Comparison of ENCODE assay signal across 18 cellular contexts in the genomic region with DNA sequence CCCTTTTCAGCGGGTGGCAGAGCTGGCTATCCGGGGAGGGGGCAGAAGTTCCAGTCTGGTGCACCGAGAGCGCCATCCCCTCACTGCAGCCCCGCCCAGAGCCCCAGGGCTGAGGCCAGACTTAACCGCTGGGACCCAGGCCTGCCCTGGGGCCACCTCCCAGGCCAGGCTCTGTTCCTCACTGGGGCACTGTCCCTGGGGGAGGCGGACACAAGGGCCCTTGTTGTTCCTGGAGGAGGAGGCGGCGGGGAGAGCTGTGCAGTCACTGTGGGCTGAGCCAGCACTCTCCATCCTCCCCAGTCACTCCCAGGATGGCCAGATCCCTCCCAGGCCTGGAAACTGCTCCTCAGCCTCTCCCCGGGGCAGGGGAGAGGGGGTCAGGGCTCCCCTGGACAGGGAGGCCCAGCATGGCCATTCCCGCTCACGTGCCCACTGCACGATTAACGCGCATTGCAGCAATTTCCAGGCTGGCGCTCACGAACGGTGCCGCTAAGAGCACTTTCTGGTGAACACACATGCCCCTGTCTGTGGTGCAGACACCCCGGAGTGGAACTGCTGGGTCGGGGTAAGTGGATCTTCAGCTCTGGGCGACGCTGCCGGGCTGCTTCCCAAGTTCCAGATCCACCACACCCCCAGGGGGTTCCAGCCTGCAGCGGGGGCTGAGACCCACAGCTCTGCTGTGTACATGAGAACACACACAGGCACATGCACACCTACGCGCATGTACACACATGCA.
DNase-seq lines count a peak whose midpoint lies in the region; ATAC-seq, FAIRE-seq and TF ChIP-seq lines count a peak whose summit lies in the region.
"Had no signal": no experiment of that assay in that cellular context is flagged by ENCODE, and none has a peak within 500 bp of the region (broad histone marks: within the 10 kb centered on the region; RNA-seq: fewer than 3 reads in every experiment).

No MANE protein-coding gene starts in this region.

- TF ChIP-seq CTCF in H1 (IDR thresholded peaks at IDR 0.05; ENCODE audit: control extremely low read depth in 1 of 3, insufficient read depth in 1 of 3, low read depth in 1 of 3, low read length in 3 of 3) (no peak), neural crest cell (conservative IDR thresholded peaks at IDR 0.05) (no peak)

- H3K36me3 Mint-ChIP-seq in neural crest cell (ENCODE audit: low read depth): no peaks in the 10 kb centered on the region
- H3K36me3 Mint-ChIP-seq: activated naive CD4-positive, alpha-beta T cell treated with anti-CD3 and anti-CD28 coated beads, Interleukin-2, amount 50 U/mL, for 24 hours had no signal

- DNase-seq in NT2/D1 (ENCODE audit: low read depth, low spot score): no peak
- no peak for DNase-seq in H1 (ENCODE audit: low read depth in 1 of 2, low spot score in 2 of 2)
- DNase-seq in neural crest cell (ENCODE audit: low read depth, low spot score): peak; percentile 57
- no peak for DNase-seq in NOMO-1 treated with DMSO at 0.1 percent for 48 hours (lab: John Stamatoyannopoulos, UW; ENCODE audit: unreplicated experiment)
- DNase-seq in activated CD4-positive, CD25-positive, alpha-beta regulatory T cell (lab: John Stamatoyannopoulos, UW): no peak
- DNase-seq: activated CD4-positive, alpha-beta T cell treated with anti-CD3 and anti-CD28 coated beads for 4 hours; effector memory CD8-positive, alpha-beta T cell; NCI-H1436 treated with DMSO at 0.1 percent for 48 hours; NCI-H2171 treated with DMSO at 0.1 percent for 48 hours; NCI-H748 treated with DMSO at 0.1 percent for 48 hours; right cardiac atrium; SIG-M5; transverse colon had no signal

- peak overlapping the region; percentile 73 for H3K9ac ChIP-seq in NT2/D1 (ENCODE audit: insufficient read length, low read depth)
- H3K9ac ChIP-seq in H1 (replicated peaks in 1 of 4; ENCODE audit: extremely low read depth in 1 of 4, low read depth in 3 of 4, low read length in 3 of 4): no peak overlapping the region

- no peak overlapping the region; the same call in 1 of the 2 replicates for H4K8ac ChIP-seq in H1 (ENCODE audit: extremely low read depth, insufficient read depth, low read length)

- CTCF ChIA-PET in H1 (lab: Charles Lee; ENCODE audit: partially characterized antibody): interaction anchor here (0.7 to 2.0 kb wide), 10 partner anchors 12 to 793 kb away, joined by 3 to 5 read pairs (median 3); no protein-coding TSS in a partner anchor

- peak overlapping the region; percentile 98 for H2AK5ac ChIP-seq in H1 (ENCODE audit: low read depth, low read length)

- peaks cover 8% of the 10 kb centered on the region for H3K27me3 Mint-ChIP-seq in neural crest cell (ENCODE audit: low read depth)
- H3K27me3 Mint-ChIP-seq: activated naive CD4-positive, alpha-beta T cell treated with anti-CD3 and anti-CD28 coated beads, Interleukin-2, amount 50 U/mL, for 24 hours had no signal

- peak overlapping the region; percentile 62 for H4K5ac ChIP-seq in H1 (ENCODE audit: insufficient read length, low read depth, low read length)

- peak overlapping the region; percentile 100 for H4K91ac ChIP-seq in H1 (replicated peaks; ENCODE audit: insufficient read length, low read length)

- peak overlapping the region; percentile 52 for H3K18ac ChIP-seq in H1 (ENCODE audit: extremely low read depth, low read length)

- H3K23me2 ChIP-seq in H1 (ENCODE audit: low read depth, low read length): no peaks in the 10 kb centered on the region

- H4K20me1 ChIP-seq in H1 (replicated peaks in 1 of 2; ENCODE audit: control insufficient read depth in 1 of 2, insufficient read depth in 2 of 2, low read length in 2 of 2): no peaks in the 10 kb centered on the region

- H3K23ac ChIP-seq in H1 (ENCODE audit: insufficient read length): no peak overlapping the region

- peak overlapping the region; percentile 53 for H3K4ac ChIP-seq in H1 (replicated peaks; ENCODE audit: insufficient read length, low read depth, low read length)

- WGBS in H1 (ENCODE audit: extremely low coverage in 1 of 2, insufficient coverage in 1 of 2, insufficient read length in 1 of 2, insufficient replicate concordance in 2 of 2, low coverage in 1 of 2, low lambda C conversion rate in 2 of 2, missing lambda C conversion rate in 1 of 2), 2 experiments: 86% methylated on average over 21 of the region's 27 CpGs; no CpG with 5 or more reads in 1 of the 2 experiments

- TF ChIP-seq EP300 in H1 (IDR thresholded peaks at IDR 0.05; ENCODE audit: borderline replicate concordance in 1 of 2, low read depth in 2 of 2, low read length in 2 of 2): no peak

- no peaks in the 10 kb centered on the region for H3K79me1 ChIP-seq in H1 (ENCODE audit: low read depth, low read length)

- no peak overlapping the region for H3K4me3 ChIP-seq in NT2/D1 (ENCODE audit: insufficient read length, low read depth)
- no peak overlapping the region for H3K4me3 ChIP-seq in H1 (ENCODE audit: extremely low read depth in 1 of 4, insufficient read depth in 2 of 4, low read depth in 3 of 4, low read length in 4 of 4)
- H3K4me3 ChIP-seq: transverse colon had no signal

- peak overlapping the region; percentile 99; the same call in 1 of the 2 replicates for H2BK12ac ChIP-seq in H1 (ENCODE audit: low read depth, low read length)

- peak overlapping the region; percentile 95 for H2BK120ac ChIP-seq in H1 (replicated peaks; ENCODE audit: low read depth, low read length)

- H3K79me2 ChIP-seq in H1 (ENCODE audit: control insufficient read depth in 1 of 2, insufficient read depth in 2 of 2, low read length in 2 of 2): no peaks in the 10 kb centered on the region

- H3K27ac Mint-ChIP-seq in neural crest cell (ENCODE audit: unreplicated experiment): peak overlapping the region; percentile 67
- H3K27ac Mint-ChIP-seq: activated naive CD4-positive, alpha-beta T cell treated with anti-CD3 and anti-CD28 coated beads, Interleukin-2, amount 50 U/mL, for 24 hours; effector memory CD8-positive, alpha-beta T cell; stimulated activated effector memory CD8-positive, alpha-beta T cell treated with anti-CD3 and anti-CD28 coated beads, Interleukin-12 subunit alpha, Interleukin-12 subunit beta, amount 100 ng/mL, for 72 hours had no signal

- H3K56ac ChIP-seq in H1 (replicated peaks; ENCODE audit: insufficient read length, low read depth, low read length): no peak overlapping the region

- H3K9me3 Mint-ChIP-seq in neural crest cell: no peaks in the 10 kb centered on the region
- H3K9me3 Mint-ChIP-seq: activated naive CD4-positive, alpha-beta T cell treated with anti-CD3 and anti-CD28 coated beads, Interleukin-2, amount 50 U/mL, for 24 hours; stimulated activated effector memory CD8-positive, alpha-beta T cell treated with anti-CD3 and anti-CD28 coated beads, Interleukin-12 subunit alpha, Interleukin-12 subunit beta, amount 100 ng/mL, for 72 hours had no signal

- POLR2A ChIA-PET in H1 (lab: Charles Lee; ENCODE audit: partially characterized antibody): interaction anchor here (0.6 to 0.8 kb wide), 3 partner anchors 12 to 486 kb away, joined by 3 read pairs; no protein-coding TSS in a partner anchor

- no peak for FAIRE-seq in H1 (lab: Jason Lieb, UNC)
- FAIRE-seq: GM18507 had no signal

- ATAC-seq in HG02970 (IDR thresholded peaks at IDR 0.05; ENCODE audit: low FRiP score, unreplicated experiment): no peak
- ATAC-seq: effector memory CD8-positive, alpha-beta T cell; stimulated activated effector memory CD8-positive, alpha-beta T cell treated with anti-CD3 and anti-CD28 coated beads, Interleukin-12 subunit alpha, Interleukin-12 subunit beta, amount 100 ng/mL, for 72 hours had no signal

- no peak overlapping the region for H2AFZ ChIP-seq in H1 (ENCODE audit: low read length)

- H3K4me2 ChIP-seq in H1 (ENCODE audit: insufficient read depth in 1 of 2, low read depth in 2 of 2, low read length in 2 of 2): 0 out of 4 replicates have a peak overlapping the region, but pooled peaks of 1 of the 2 experiments have one; percentile 18

- H3K27me3 ChIP-seq in NT2/D1 (ENCODE audit: insufficient read depth, insufficient read length): peaks cover 22% of the 10 kb centered on the region
- H3K27me3 ChIP-seq in H1 (replicated peaks in 1 of 4; ENCODE audit: control insufficient read depth in 3 of 4, extremely low read depth in 1 of 4, insufficient read depth in 3 of 4, low read length in 3 of 4): no peaks in the 10 kb centered on the region

- peak overlapping the region; percentile 64; the same call in 1 of the 2 replicates for H2BK5ac ChIP-seq in H1 (ENCODE audit: low read depth, low read length)

- H2BK20ac ChIP-seq in H1 (ENCODE audit: low read length): peak overlapping the region; percentile 86

- H3K27ac ChIP-seq in H1 (ENCODE audit: low read depth, low read length) (no peak overlapping the region), temporal lobe (ENCODE audit: low read depth, low read length) (peak overlapping the region; percentile 95)
- H3K27ac ChIP-seq: transverse colon had no signal

- no peak for TF ChIP-seq POLR2A in H1 (IDR thresholded peaks at IDR 0.05; ENCODE audit: control extremely low read depth in 1 of 2, low read depth in 2 of 2, low read length in 2 of 2)

- no peak for TF ChIP-seq RAD21 in H1 (IDR thresholded peaks at IDR 0.05 in 1 of 2, conservative IDR thresholded peaks at IDR 0.05 in 1 of 2; ENCODE audit: low read depth in 2 of 2, low read length in 2 of 2)

- H3K9me3 ChIP-seq in NT2/D1 (ENCODE audit: insufficient read depth, low read length) (no peaks in the 10 kb centered on the region), H1 (ENCODE audit: insufficient read depth in 2 of 2, low read depth in 1 of 2, low read length in 1 of 2) (no peaks in the 10 kb centered on the region)
- H3K9me3 ChIP-seq: transverse colon had no signal

- H3K4me1 ChIP-seq in NT2/D1 (ENCODE audit: insufficient read depth, insufficient read length) (peaks cover 19% of the 10 kb centered on the region), H1 (replicated peaks in 1 of 4; ENCODE audit: control insufficient read depth in 3 of 4, insufficient read depth in 4 of 4, low read length in 3 of 4) (peaks cover under 1 to 36% (median 21%) of the 10 kb centered on the region in 4 experiments)
- H3K4me1 ChIP-seq: transverse colon had no signal

- peak overlapping the region; percentile 82 for H2BK15ac ChIP-seq in H1 (ENCODE audit: low read length)

- H3K4me3 Mint-ChIP-seq in neural crest cell: peak overlapping the region; percentile 62
- H3K4me3 Mint-ChIP-seq: activated naive CD4-positive, alpha-beta T cell treated with anti-CD3 and anti-CD28 coated beads, Interleukin-2, amount 50 U/mL, for 24 hours; effector memory CD8-positive, alpha-beta T cell; stimulated activated effector memory CD8-positive, alpha-beta T cell treated with anti-CD3 and anti-CD28 coated beads, Interleukin-12 subunit alpha, Interleukin-12 subunit beta, amount 100 ng/mL, for 72 hours had no signal

- H3K4me1 Mint-ChIP-seq in neural crest cell: peaks cover 58% of the 10 kb centered on the region

- H3K36me3 ChIP-seq in NT2/D1 (ENCODE audit: insufficient read depth, insufficient read length, low read length) (no peaks in the 10 kb centered on the region), H1 (ENCODE audit: control insufficient read depth in 2 of 4, insufficient read depth in 4 of 4, low read length in 3 of 4) (no peaks in the 10 kb centered on the region)
- H3K36me3 ChIP-seq: transverse colon had no signal

- H3K14ac ChIP-seq in H1 (ENCODE audit: insufficient read length): no peak overlapping the region

TF ChIP-seq in H1, 55 proteins besides CTCF, POLR2A, EP300 and RAD21 (continues in another document):
- TF ChIP-seq TEAD4 (IDR thresholded peaks at IDR 0.05; ENCODE audit: low read depth, low read length): no peak
- TF ChIP-seq RXRA (IDR thresholded peaks at IDR 0.05; ENCODE audit: insufficient read depth, low read depth, low read length): no peak
